ENCODE assay signal across 11 cellular contexts in genomic region chr1:31376374-31377134, GRCh38. TPM values are rescaled to one million over a fixed set of nuclear protein-coding genes. Genes with fewer than 3 reads are reported as not detected.
DNase-seq lines count a peak whose midpoint lies in the region; TF ChIP-seq lines count a peak whose summit lies in the region.
"Had no signal": no experiment of that assay in that cellular context is flagged by ENCODE, and none has a peak within 500 bp of the region (broad histone marks: within the 10 kb centered on the region; RNA-seq: fewer than 3 reads in every experiment).

No MANE protein-coding gene starts in this region.

- H3K36me3 ChIP-seq in H7 (replicated peaks; ENCODE audit: control insufficient read depth, insufficient read depth, low read length) (no peaks in the 10 kb centered on the region), sigmoid colon (no peaks in the 10 kb centered on the region), MM.1S (replicated peaks; ENCODE audit: insufficient read depth, low read length) (no peaks in the 10 kb centered on the region)

- H3K4me1 Mint-ChIP-seq in activated naive CD4-positive, alpha-beta T cell treated with anti-CD3 and anti-CD28 coated beads, Interleukin-2, amount 10 ng/mL, durations not matched to agents 7 days and 5 days: peaks cover 13% of the 10 kb centered on the region

- no peak overlapping the region for H3K4me2 ChIP-seq in MM.1S (ENCODE audit: low read depth, low read length)

- H3K36me3 Mint-ChIP-seq in activated naive CD4-positive, alpha-beta T cell treated with anti-CD3 and anti-CD28 coated beads, Interleukin-2, amount 10 ng/mL, durations not matched to agents 7 days and 5 days: no peaks in the 10 kb centered on the region
- H3K36me3 Mint-ChIP-seq: activated naive CD4-positive, alpha-beta T cell treated with anti-CD3 and anti-CD28 coated beads, Interleukin-2, amount 50 U/mL, for 24 hours; natural killer cell had no signal

- H4K20me1 ChIP-seq in MM.1S (ENCODE audit: insufficient read depth, low read length): no peaks in the 10 kb centered on the region

- H3K9me3 Mint-ChIP-seq in activated naive CD4-positive, alpha-beta T cell treated with anti-CD3 and anti-CD28 coated beads, Interleukin-2, amount 10 ng/mL, durations not matched to agents 7 days and 5 days: no peaks in the 10 kb centered on the region
- H3K9me3 Mint-ChIP-seq: activated naive CD4-positive, alpha-beta T cell treated with anti-CD3 and anti-CD28 coated beads, Interleukin-2, amount 50 U/mL, for 24 hours; natural killer cell had no signal

- no peak for TF ChIP-seq POLR2A in sigmoid colon (IDR thresholded peaks at IDR 0.05)

- H3K4me3 Mint-ChIP-seq in activated naive CD4-positive, alpha-beta T cell treated with anti-CD3 and anti-CD28 coated beads, Interleukin-2, amount 10 ng/mL, durations not matched to agents 7 days and 5 days: no peak overlapping the region
- H3K4me3 Mint-ChIP-seq: activated naive CD4-positive, alpha-beta T cell treated with anti-CD3 and anti-CD28 coated beads, Interleukin-2, amount 50 U/mL, for 24 hours; natural killer cell had no signal

- H3F3A ChIP-seq in MM.1S (ENCODE audit: insufficient read depth, low read length): no peaks in the 10 kb centered on the region

- no peak overlapping the region for H2AFZ ChIP-seq in MM.1S (ENCODE audit: low read length)

- H3K27me3 Mint-ChIP-seq in activated naive CD4-positive, alpha-beta T cell treated with anti-CD3 and anti-CD28 coated beads, Interleukin-2, amount 10 ng/mL, durations not matched to agents 7 days and 5 days: peaks cover 47% of the 10 kb centered on the region

- no peak overlapping the region for H3K27ac ChIP-seq in sigmoid colon
- no peak overlapping the region for H3K27ac ChIP-seq in MM.1S (ENCODE audit: low read length)

- H3K9me3 ChIP-seq in sigmoid colon: no peaks in the 10 kb centered on the region
- H3K9me3 ChIP-seq in MM.1S (replicated peaks; ENCODE audit: insufficient read depth, low read length): no peaks in the 10 kb centered on the region

- H3K27ac Mint-ChIP-seq in activated naive CD4-positive, alpha-beta T cell treated with anti-CD3 and anti-CD28 coated beads, Interleukin-2, amount 10 ng/mL, durations not matched to agents 7 days and 5 days: no peak overlapping the region
- H3K27ac Mint-ChIP-seq: activated naive CD4-positive, alpha-beta T cell treated with anti-CD3 and anti-CD28 coated beads, Interleukin-2, amount 50 U/mL, for 24 hours; natural killer cell had no signal

- H3K4me1 ChIP-seq in sigmoid colon (peaks cover 0 to 34% (median 32%) of the 10 kb centered on the region in 4 donors), MM.1S (ENCODE audit: low read length) (no peaks in the 10 kb centered on the region)

- H3K4me3 ChIP-seq in H7 (ENCODE audit: insufficient read depth, low read depth, low read length) (no peak overlapping the region), sigmoid colon (no peak overlapping the region), MM.1S (ENCODE audit: low read length) (no peak overlapping the region)

- H3K27me3 ChIP-seq in H7 (ENCODE audit: control insufficient read depth, insufficient read depth, low read length) (peaks cover 3% of the 10 kb centered on the region; the same call in 1 of the 2 replicates), sigmoid colon (no peaks in the 10 kb centered on the region), MM.1S (replicated peaks; ENCODE audit: insufficient read depth, low read length) (no peaks in the 10 kb centered on the region)

- 70 to 74% methylated on average over 8 of the region's 8 CpGs for WGBS in sigmoid colon, 2 donors

- DNase-seq in H7 (peak; percentile 73), RPMI7951 (ENCODE audit: low read depth) (peak; percentile 95), fibroblast of the conjunctiva (ENCODE audit: low read depth) (peak; percentile 98), sigmoid colon (peak; percentile 53), AML-193 (lab: John Stamatoyannopoulos, UW) (no peak), NCI-H2107 (lab: John Stamatoyannopoulos, UW) (no peak), MM.1S (no peak)
- DNase-seq in activated naive CD4-positive, alpha-beta T cell treated with anti-CD3 and anti-CD28 coated beads, Interleukin-2, amount 10 ng/mL, durations not matched to agents 7 days and 5 days: no peak
- DNase-seq: natural killer cell, NCI-H187 had no signal

- H3K79me2 ChIP-seq in MM.1S (ENCODE audit: low read length): no peaks in the 10 kb centered on the region

- H3K9me2 ChIP-seq in MM.1S (replicated peaks; ENCODE audit: insufficient read depth, low read length): no peaks in the 10 kb centered on the region

- intact Hi-C loops in sigmoid colon (cut with DNase I): no loop called here

- H3K9ac ChIP-seq in MM.1S (ENCODE audit: low read length): no peak overlapping the region

- CTCF ChIA-PET in activated naive CD4-positive, alpha-beta T cell treated with anti-CD3 and anti-CD28 coated beads, Interleukin-2, amount 10 ng/mL, durations not matched to agents 7 days and 5 days (lab: Charles Lee): no interaction called here

- TF ChIP-seq EP300 in sigmoid colon (IDR thresholded peaks at IDR 0.05): no peak

- TF ChIP-seq CTCF in sigmoid colon (IDR thresholded peaks at IDR 0.05) (no peak), MM.1S (IDR thresholded peaks at IDR 0.05; ENCODE audit: low read length) (no peak)

RNA-seq across cellular contexts. Expression of gene FABP3, which starts 3.7 kb away (rescaled TPM):
- total RNA-seq in H7 (2014; rRNA removed; shearing (Covaris generic)): 14.4 and 15.6 TPM in 2 replicates
- total RNA-seq in RPMI7951 (2014; rRNA removed; shearing (Covaris generic)): 6.6 and 11.8 TPM in 2 replicates
- 10 to 100 TPM in 3 of 4 donors, 1 to 10 TPM in 1; 6.4 to 26.3 (median 19.6) TPM for total RNA-seq in sigmoid colon
- polyA plus RNA-seq in sigmoid colon: 10 to 100 TPM; 10.0 to 31.2 (median 16.4) TPM
- total RNA-seq: natural killer cell had no signal

RNA-seq across cellular contexts. Expression of gene SERINC2, which starts 36.5 kb away (rescaled TPM):
- 39.2 and 40.0 TPM in 2 replicates for total RNA-seq in H7 (2014; rRNA removed; shearing (Covaris generic))
- 194 and 269 TPM in 2 replicates for total RNA-seq in RPMI7951 (2014; rRNA removed; shearing (Covaris generic))
- under 1 TPM; 0.33 to 0.81 (median 0.63) TPM for total RNA-seq in sigmoid colon
- polyA plus RNA-seq in sigmoid colon: 100 to 1,000 TPM; 134 to 254 (median 219) TPM

Comparison
In these comparisons a context has a peak if more than half of its experiments do, and no peak if none do; other contexts are left out.
1. DNase-seq: peak in H7 (single experiment), RPMI7951 (single experiment), fibroblast of the conjunctiva (single experiment) and sigmoid colon (single experiment); none in activated naive CD4-positive, alpha-beta T cell treated with anti-CD3 and anti-CD28 coated beads, Interleukin-2, amount 10 ng/mL, durations not matched to agents 7 days and 5 days (single experiment), AML-193 (0 of 2), NCI-H2107 (single experiment) and MM.1S (single experiment).
2. RNA of gene SERINC2, which starts 36.5 kb away (total RNA-seq): 194 to 269 TPM in RPMI7951 and 39.2 to 40.0 TPM in H7; 0.33 to 0.81 TPM in sigmoid colon; every median in the first group is over 10 times any median in the second.